ENCODE assay signal across 7 cellular contexts in genomic region chr5:148673704-148674103, GRCh38. TPM values are rescaled to one million over a fixed set of nuclear protein-coding genes. Genes with fewer than 3 reads are reported as not detected.
"Had no signal": no experiment of that assay in that cellular context is flagged by ENCODE, and none has a peak within 500 bp of the region (broad histone marks: within the 10 kb centered on the region; RNA-seq: fewer than 3 reads in every experiment).

No MANE protein-coding gene starts in this region.

RNA-seq across cellular contexts. Expression of gene HTR4, which starts 19.4 kb away (rescaled TPM):
- total RNA-seq: OCI-LY7, PC-3, RPMI7951, SJSA1, SK-MEL-5, T-cell had no signal
- polyA plus RNA-seq: SK-N-SH had no signal
